9 cellular contexts compared by ENCODE assay signal in genomic region chr2:197709140-197709539, GRCh38. TPM values are rescaled to one million over a fixed set of nuclear protein-coding genes. Genes with fewer than 3 reads are reported as not detected.
DNase-seq lines count a peak whose midpoint lies in the region; ATAC-seq and TF ChIP-seq lines count a peak whose summit lies in the region.
"Not testable (repeated sequence)": the region's sequence is repeated elsewhere in the genome, so short reads cannot be mapped to it uniquely, and the experiment has no call there.
"Had no signal": no experiment of that assay in that cellular context is flagged by ENCODE, and none has a peak within 500 bp of the region (broad histone marks: within the 10 kb centered on the region; RNA-seq: fewer than 3 reads in every experiment).

No MANE protein-coding gene starts in this region.

- 92% methylated on average over 7 of the region's 7 CpGs for WGBS in SK-N-SH (ENCODE audit: low lambda C conversion rate)

- H3K4me1 ChIP-seq in ES-I3 (ENCODE audit: insufficient read depth, low read length), result not testable (repeated sequence)
- H3K4me1 ChIP-seq in SK-N-SH (ENCODE audit: control insufficient read depth in 1 of 2, insufficient read depth in 2 of 2, low read depth in 1 of 2, low read length in 1 of 2) (peaks cover 8 to 18% of the 10 kb centered on the region in 2 experiments; a peak in 3 of 4 replicates), iPS-20b (ENCODE audit: insufficient read depth, low read length) (peaks cover 24% of the 10 kb centered on the region), neural progenitor cell (peaks cover 26% of the 10 kb centered on the region)

- not testable (repeated sequence) for H4K20me1 ChIP-seq in SK-N-SH (ENCODE audit: insufficient read depth)
- peaks cover 22% of the 10 kb centered on the region for H4K20me1 ChIP-seq in neural progenitor cell (ENCODE audit: low read depth)

- H3K79me2 ChIP-seq in SK-N-SH (ENCODE audit: insufficient read depth) (peaks cover 43% of the 10 kb centered on the region), neural progenitor cell (ENCODE audit: low read depth) (peaks cover 51% of the 10 kb centered on the region)

- not testable (repeated sequence) for H3K36me3 Mint-ChIP-seq in IgD-negative memory B cell, neural progenitor cell
- H3K36me3 Mint-ChIP-seq in activated T-helper 17 cell treated with anti-CD3 and anti-CD28 coated beads, Interleukin-2, amount 50 U/mL, for 72 hours (ENCODE audit: low read depth), result peaks cover 63% of the 10 kb centered on the region
- peaks cover 11% of the 10 kb centered on the region for H3K36me3 Mint-ChIP-seq in MCF 10A (ENCODE audit: insufficient read depth, unreplicated experiment)

- H3K36me3 ChIP-seq in ES-I3 (ENCODE audit: insufficient read depth, low read length) (peaks cover 10% of the 10 kb centered on the region; the same call in 1 of the 2 replicates), SK-N-SH (replicated peaks in 1 of 2; ENCODE audit: control insufficient read depth in 1 of 2, insufficient read depth in 2 of 2, low read length in 1 of 2) (peaks cover 0 to 26% of the 10 kb centered on the region in 2 experiments), iPS-20b (ENCODE audit: insufficient read depth, low read depth, low read length) (peaks cover 38% of the 10 kb centered on the region)
- H3K36me3 ChIP-seq in neural progenitor cell, result not testable (repeated sequence)

- peaks cover 22 to 44% (median 39%) of the 10 kb centered on the region in 3 donors for H3K4me1 Mint-ChIP-seq in IgD-negative memory B cell
- H3K4me1 Mint-ChIP-seq in activated T-helper 17 cell treated with anti-CD3 and anti-CD28 coated beads, Interleukin-2, amount 50 U/mL, for 72 hours, result peaks cover 38% of the 10 kb centered on the region
- H3K4me1 Mint-ChIP-seq in MCF 10A (ENCODE audit: insufficient read depth, unreplicated experiment), result peaks cover 30% of the 10 kb centered on the region
- H3K4me1 Mint-ChIP-seq in neural progenitor cell, result peaks cover 29% of the 10 kb centered on the region

- H3K27ac Mint-ChIP-seq in IgD-negative memory B cell, result peak overlapping the region in 2 of 3 donors; percentile 46 to 88
- H3K27ac Mint-ChIP-seq in activated T-helper 17 cell treated with anti-CD3 and anti-CD28 coated beads, Interleukin-2, amount 50 U/mL, for 72 hours, result peak overlapping the region; percentile 63
- peak overlapping the region; percentile 33 for H3K27ac Mint-ChIP-seq in MCF 10A (ENCODE audit: low read depth, unreplicated experiment)
- not testable (repeated sequence) for H3K27ac Mint-ChIP-seq in neural progenitor cell

- CTCF ChIA-PET in SK-N-SH (lab: Yijun Ruan, JAX) (interaction anchor here (1.2 kb wide), 1 partner anchor 86 kb away, joined by 3 read pairs; no protein-coding TSS in a partner anchor), MCF 10A (lab: Yijun Ruan, JAX) (interaction anchor here (0.6 to 1.2 kb wide), 6 partner anchors 9 to 133 kb away, joined by 3 to 4 read pairs (median 3); no protein-coding TSS in a partner anchor)

- DNase-seq in SK-N-SH; MCF 10A (ENCODE audit: unreplicated experiment); neural progenitor cell (ENCODE audit: low spot score): not testable (repeated sequence)

- peak overlapping the region; percentile 96 for H3K4me2 ChIP-seq in SK-N-SH
- H3K4me2 ChIP-seq in neural progenitor cell, result peak overlapping the region; percentile 95

- not testable (repeated sequence) for TF ChIP-seq CTCF in SK-N-SH (IDR thresholded peaks at IDR 0.05); MCF 10A (IDR thresholded peaks at IDR 0.05; ENCODE audit: unreplicated experiment); neural progenitor cell (IDR thresholded peaks at IDR 0.05)

- not testable (repeated sequence) for H3K27me3 Mint-ChIP-seq in IgD-negative memory B cell; activated T-helper 17 cell treated with anti-CD3 and anti-CD28 coated beads, Interleukin-2, amount 50 U/mL, for 72 hours; MCF 10A (ENCODE audit: insufficient read depth, unreplicated experiment); neural progenitor cell (ENCODE audit: insufficient read depth, low read depth)

- peak overlapping the region; percentile 5; the same call in 1 of the 2 replicates for H3K9ac ChIP-seq in ES-I3 (ENCODE audit: low read depth, low read length)
- H3K9ac ChIP-seq in SK-N-SH; iPS-20b (ENCODE audit: low read depth, low read length); neural progenitor cell: not testable (repeated sequence)

- H3K4me3 ChIP-seq in SK-N-SH (ENCODE audit: low read depth in 2 of 2, low read length in 1 of 2); neural progenitor cell: not testable (repeated sequence)
- H3K4me3 ChIP-seq in iPS-20b (ENCODE audit: low read length), result peak overlapping the region; percentile 93

- TF ChIP-seq RAD21 in SK-N-SH (IDR thresholded peaks at IDR 0.05; ENCODE audit: low read length), result not testable (repeated sequence)

- H2AFZ ChIP-seq in SK-N-SH (ENCODE audit: low read depth); neural progenitor cell (replicated peaks): not testable (repeated sequence)

- H3K9me3 Mint-ChIP-seq in IgD-negative memory B cell; activated T-helper 17 cell treated with anti-CD3 and anti-CD28 coated beads, Interleukin-2, amount 50 U/mL, for 72 hours; MCF 10A (ENCODE audit: unreplicated experiment); neural progenitor cell: not testable (repeated sequence)

- intact Hi-C loops in MCF 10A (cut with micrococcal nuclease), result loop anchor here (5.0 to 10.0 kb wide), 7 partner anchors 154 to 1746 kb away; partner anchors contain the start of genes COQ10B, SATB2 and SF3B1

- not testable (repeated sequence) for BruUV-seq in MCF 10A (replicated peaks; lab: Mats Ljungman, UMichigan)

- not testable (repeated sequence) for TF ChIP-seq EP300 in SK-N-SH (IDR thresholded peaks at IDR 0.05; ENCODE audit: borderline replicate concordance in 1 of 2, low read depth in 1 of 2, low read length in 1 of 2)

- not testable (repeated sequence) for H3F3A ChIP-seq in SK-N-SH (replicated peaks; ENCODE audit: insufficient read depth)
- H3F3A ChIP-seq in neural progenitor cell (ENCODE audit: low read depth), result peaks cover 14% of the 10 kb centered on the region

- H3K9me2 ChIP-seq in SK-N-SH, result not testable (repeated sequence)

- POLR2A ChIA-PET in SK-N-SH (lab: Yijun Ruan, JAX); MCF 10A (lab: Yijun Ruan, JAX): not testable (repeated sequence)

- not testable (repeated sequence) for H3K9me3 ChIP-seq in ES-I3 (ENCODE audit: control insufficient read depth, insufficient read depth, low read length); SK-N-SH; iPS-20b (ENCODE audit: insufficient read depth, low read depth, low read length); neural progenitor cell (ENCODE audit: low read depth)

- not testable (repeated sequence) for H3K4me3 Mint-ChIP-seq in IgD-negative memory B cell, neural progenitor cell
- peak overlapping the region; percentile 88 for H3K4me3 Mint-ChIP-seq in activated T-helper 17 cell treated with anti-CD3 and anti-CD28 coated beads, Interleukin-2, amount 50 U/mL, for 72 hours
- H3K4me3 Mint-ChIP-seq in MCF 10A (ENCODE audit: unreplicated experiment), result peak overlapping the region; percentile 92

- H3K27me3 ChIP-seq in SK-N-SH (ENCODE audit: insufficient read depth); iPS-20b (ENCODE audit: insufficient read depth, low read length); neural progenitor cell: not testable (repeated sequence)

- ATAC-seq in activated T-helper 17 cell treated with anti-CD3 and anti-CD28 coated beads, Interleukin-2, amount 50 U/mL, for 72 hours (replicated peaks), result not testable (repeated sequence)

- H3K27ac ChIP-seq in SK-N-SH (ENCODE audit: low read depth in 2 of 2, low read length in 1 of 2); iPS-20b (ENCODE audit: low read length); neural progenitor cell: not testable (repeated sequence)

RNA-seq across cellular contexts. Expression of gene MARS2, which starts 4.0 kb away (rescaled TPM):
- polyA plus RNA-seq in IgD-negative memory B cell (6.8 TPM), SK-N-SH (2012; rRNA removed) (2.4 and 3.0 TPM in 2 replicates)
- polyA plus RNA-seq in SK-N-SH (2012; cell fraction: cytosol; rRNA removed), result 1.9 and 2.7 TPM in 2 replicates
- 1.6 and 2.1 TPM in 2 replicates for polyA plus RNA-seq in SK-N-SH (2012; cell fraction: nucleus; rRNA removed)
- 10 to 100 TPM in 1 of 2 donors, 1 to 10 TPM in 1; 9.4 to 20.6 TPM for total RNA-seq in activated T-helper 17 cell treated with anti-CD3 and anti-CD28 coated beads, Interleukin-2, amount 50 U/mL, for 72 hours
- total RNA-seq in MCF 10A (2022) (9.5 and 15.3 TPM in 2 replicates), neural progenitor cell (ENCODE audit: low replicate concordance) (5.7 and 8.4 TPM in 2 replicates)

RNA-seq across cellular contexts. Expression of gene RFTN2, which starts 33.8 kb away (rescaled TPM):
- not detected for polyA plus RNA-seq in IgD-negative memory B cell
- 0.05 and 0.08 TPM in 2 replicates for polyA plus RNA-seq in SK-N-SH (2012; rRNA removed)
- polyA plus RNA-seq in SK-N-SH (2012; cell fraction: cytosol; rRNA removed), result 0.06 and 0.10 TPM in 2 replicates
- 0.04 TPM in 1 of 2 replicates, not detected in the other for polyA plus RNA-seq in SK-N-SH (2012; cell fraction: nucleus; rRNA removed)
- total RNA-seq in activated T-helper 17 cell treated with anti-CD3 and anti-CD28 coated beads, Interleukin-2, amount 50 U/mL, for 72 hours, result under 1 TPM; 0.17 to 0.29 TPM
- not detected in 2 replicates for total RNA-seq in MCF 10A (2022)
- 3.1 and 8.2 TPM in 2 replicates for total RNA-seq in neural progenitor cell (ENCODE audit: low replicate concordance)
- total RNA-seq: activated CD8-positive, alpha-beta memory T cell treated with anti-CD3 and anti-CD28 coated beads, Interleukin-2, amount 10 ng/mL, durations not matched to agents 7 days and 5 days; activated naive CD4-positive, alpha-beta T cell treated with anti-CD3 and anti-CD28 coated beads, Interleukin-2, amount 50 U/mL, for 72 hours had no signal
